ENCODE assay signal across 1 cellular context in the genomic region with DNA sequence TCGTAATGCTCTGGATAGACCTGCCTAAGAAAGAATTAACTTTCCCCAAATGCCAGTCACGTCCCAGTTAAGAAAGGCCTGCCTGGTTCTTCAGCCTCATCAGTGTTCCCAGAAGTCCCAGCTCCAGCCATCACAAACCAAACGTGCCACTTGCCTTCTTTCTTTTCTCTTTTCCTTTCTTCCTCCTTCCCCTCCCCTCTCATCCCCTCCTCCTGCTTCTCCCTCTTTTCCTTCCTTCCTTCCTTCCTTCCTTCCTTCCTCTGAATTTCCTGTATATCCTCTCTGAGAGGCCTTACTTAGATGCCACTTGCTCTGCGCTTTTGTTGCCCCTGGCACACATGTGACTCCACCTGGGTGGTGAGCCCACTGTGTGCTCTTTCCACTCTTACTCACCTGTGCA.
TF ChIP-seq lines count a peak whose summit lies in the region.

No MANE protein-coding gene starts in this region.

TF ChIP-seq in IMR-90, 13 proteins besides CTCF, POLR2A, EP300 and RAD21 (continued from another document):
- TF ChIP-seq, protein P1, sequence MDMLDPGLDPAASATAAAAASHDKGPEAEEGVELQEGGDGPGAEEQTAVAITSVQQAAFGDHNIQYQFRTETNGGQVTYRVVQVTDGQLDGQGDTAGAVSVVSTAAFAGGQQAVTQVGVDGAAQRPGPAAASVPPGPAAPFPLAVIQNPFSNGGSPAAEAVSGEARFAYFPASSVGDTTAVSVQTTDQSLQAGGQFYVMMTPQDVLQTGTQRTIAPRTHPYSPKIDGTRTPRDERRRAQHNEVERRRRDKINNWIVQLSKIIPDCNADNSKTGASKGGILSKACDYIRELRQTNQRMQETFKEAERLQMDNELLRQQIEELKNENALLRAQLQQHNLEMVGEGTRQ (IDR thresholded peaks at IDR 0.05; ENCODE audit: low read depth, low read length): no peak
- TF ChIP-seq MAZ (IDR thresholded peaks at IDR 0.05; ENCODE audit: borderline replicate concordance, low read depth, low read length) (no peak), NFE2L2 (IDR thresholded peaks at IDR 0.05; ENCODE audit: low read depth, low read length) (no peak), MXI1 (IDR thresholded peaks at IDR 0.05; ENCODE audit: borderline replicate concordance, low read depth, low read length) (no peak)
TF ChIP-seq in IMR-90: peak in this region for 0.
